Comparison of ENCODE assay signal across 8 cellular contexts in genomic region chr14:77208266-77208978, GRCh38.
A peak's percentile ranks its signal among the peaks of the same experiment; 100 is the strongest.
DNase-seq lines count a peak whose midpoint lies in the region; ATAC-seq, FAIRE-seq and TF ChIP-seq lines count a peak whose summit lies in the region.

No MANE protein-coding gene starts in this region.

- DNase-seq in CD1c-positive myeloid dendritic cell (ENCODE audit: extremely low spot score) (peak; percentile 50), HTR-8/SVneo (ENCODE audit: insufficient read length, low spot score) (peak; percentile 93), SW480 (ENCODE audit: low spot score) (peak; percentile 53), astrocyte of the cerebellum (ENCODE audit: low read depth) (peak; percentile 32), hypothalamus (lab: John Stamatoyannopoulos, UW) (peak in 43 of 51 donors; percentile 10 to 76 (median 52))
- DNase-seq in stimulated activated CD4-positive, alpha-beta T cell treated with anti-CD3 and anti-CD28 coated beads, Interleukin-15, amount 100 ng/mL, for 1 hour (ENCODE audit: low read depth in 1 of 2, low spot score in 1 of 2), result peak; percentile 12 to 18

- FAIRE-seq in HTR-8/SVneo (lab: Jason Lieb, UNC), result peak; percentile 77

- ATAC-seq in HG03175 (IDR thresholded peaks at IDR 0.05; ENCODE audit: unreplicated experiment) (no peak), HG03097 (IDR thresholded peaks at IDR 0.05; ENCODE audit: low FRiP score, unreplicated experiment) (no peak)

- no peak overlapping the region for H3K4me3 ChIP-seq in astrocyte of the cerebellum (ENCODE audit: low read depth, low read length)

- no peak for TF ChIP-seq CTCF in astrocyte of the cerebellum (IDR thresholded peaks at IDR 0.05; ENCODE audit: low read depth, low read length, missing control alignments)

- in situ Hi-C loops in astrocyte of the cerebellum (cut with HindIII; ENCODE audit: low sequenced_read_pairs), result no loop called here

Comparison
In these comparisons a context has a peak if more than half of its experiments do, and no peak if none do; other contexts are left out.
1. DNase-seq: peak in every context shown above with its lines; median percentile 93 in HTR-8/SVneo; 53 in SW480; 52 in hypothalamus; 50 in CD1c-positive myeloid dendritic cell; 32 in astrocyte of the cerebellum; 15 in stimulated activated CD4-positive, alpha-beta T cell treated with anti-CD3 and anti-CD28 coated beads, Interleukin-15, amount 100 ng/mL, for 1 hour.